Comparison of ENCODE assay signal across 24 cellular contexts in genomic region chr1:15167386-15167785, GRCh38. TPM values are rescaled to one million over a fixed set of nuclear protein-coding genes. Genes with fewer than 3 reads are reported as not detected.
DNase-seq lines count a peak whose midpoint lies in the region; ATAC-seq and TF ChIP-seq lines count a peak whose summit lies in the region.
"Had no signal": no experiment of that assay in that cellular context is flagged by ENCODE, and none has a peak within 500 bp of the region (broad histone marks: within the 10 kb centered on the region; RNA-seq: fewer than 3 reads in every experiment).

No MANE protein-coding gene starts in this region.

- peak; percentile 57 for DNase-seq in AG04450 (ENCODE audit: low read depth, low spot score)
- peak; percentile 56 for DNase-seq in M059J (ENCODE audit: low read depth)
- peak; percentile 37 for DNase-seq in choroid plexus epithelial cell (ENCODE audit: low read depth)
- peak; percentile 52 for DNase-seq in kidney tubule cell (ENCODE audit: low spot score)
- DNase-seq in HT-29 (ENCODE audit: low spot score) = no peak
- no peak for DNase-seq in CD1c-positive myeloid dendritic cell (ENCODE audit: extremely low spot score)
- no peak for DNase-seq in GM10266 (ENCODE audit: extremely low spot score)
- DNase-seq: ACHN; activated CD4-positive, alpha-beta T cell treated with anti-CD3 and anti-CD28 coated beads, Interleukin-2, amount 50 U/mL, for 48 hours; activated T-cell treated with anti-CD3 and anti-CD28 coated beads, Interleukin-2, amount 50 U/mL, for 48 hours; BE2C; CD8-positive, alpha-beta memory T cell; DMS153; immature natural killer cell; left lung; NCI-H446 treated with DMSO at 0.1 percent for 48 hours; NCI-H82; right cardiac atrium; SK-N-SH; stimulated activated CD4-positive, alpha-beta T cell treated with anti-CD3 and anti-CD28 coated beads, Interleukin-1b, Interleukin-23, amount 100 ng/mL, for 48 hours; stimulated activated naive CD8-positive, alpha-beta T cell treated with anti-CD3 and anti-CD28 coated beads, Interleukin-15, Interleukin-2, amounts not matched to agents 100 U/mL and 50 U/mL, for 24 hours; testis had no signal

- no peak for ATAC-seq in HG02852 (IDR thresholded peaks at IDR 0.05; ENCODE audit: unreplicated experiment)
- ATAC-seq: HCT116; left lung; right cardiac atrium; stimulated activated naive CD8-positive, alpha-beta T cell treated with anti-CD3 and anti-CD28 coated beads, Interleukin-15, Interleukin-2, amounts not matched to agents 100 U/mL and 50 U/mL, for 24 hours had no signal

- no peaks in the 10 kb centered on the region for H3K9me3 ChIP-seq in AG04450 (ENCODE audit: control insufficient read depth, insufficient read depth, low read length)
- H3K9me3 ChIP-seq: BE2C, left lung, SK-N-SH, testis had no signal

- TF ChIP-seq CTCF in AG04450 (IDR thresholded peaks at IDR 0.05; ENCODE audit: low read depth, low read length) (0 out of 2 replicates have a peak, but pooled peaks have one; percentile 35), choroid plexus epithelial cell (conservative IDR thresholded peaks at IDR 0.05; ENCODE audit: low read depth, low read length) (peak; percentile 11), GM10266 (IDR thresholded peaks at IDR 0.05; ENCODE audit: control insufficient read depth, insufficient read depth, low read depth, missing control alignments) (no peak)

- CTCF ChIA-PET in AG04450 (lab: Charles Lee) = interaction anchor here (2.0 kb wide), 1 partner anchor 14 kb away, joined by 5 read pairs; no protein-coding TSS in a partner anchor

- POLR2A ChIA-PET in AG04450 (lab: Yijun Ruan, JAX) = interaction anchor here (0.6 to 2.7 kb wide), 4 partner anchors 9 to 46 kb away, joined by 3 to 28 read pairs (median 10); no protein-coding TSS in a partner anchor

- H3K4me3 ChIP-seq in AG04450 (ENCODE audit: low read depth, low read length) (no peak overlapping the region), choroid plexus epithelial cell (ENCODE audit: low read depth, low read length) (no peak overlapping the region)
- H3K4me3 ChIP-seq: left lung, testis had no signal

- no peaks in the 10 kb centered on the region for H3K27me3 ChIP-seq in AG04450 (ENCODE audit: control insufficient read depth, insufficient read depth, low read length)
- H3K27me3 ChIP-seq: BE2C, left lung, testis had no signal

- peak overlapping the region; percentile 1 for H3K27ac ChIP-seq in AG04450 (ENCODE audit: low read depth, low read length)
- H3K27ac ChIP-seq: testis had no signal

RNA-seq across cellular contexts. Expression of gene TMEM51, which starts 13.8 kb away (rescaled TPM):
- 25.5 and 28.6 TPM in 2 replicates for polyA plus RNA-seq in AG04450 (2011; rRNA removed)
- 9.0 and 13.6 TPM in 2 replicates for polyA minus RNA-seq in AG04450 (2011; rRNA and poly(A)+ RNA removed)
- 18.7 and 22.2 TPM in 2 replicates for total RNA-seq in M059J (2014; rRNA removed; shearing (Covaris generic))
- total RNA-seq in HT-29 (2014; rRNA removed; shearing (Covaris generic)) = 23.5 and 24.7 TPM in 2 replicates
- polyA plus RNA-seq: CD8-positive, alpha-beta memory T cell; immature natural killer cell had no signal

Comparison
In these comparisons a context has a peak if more than half of its experiments do, and no peak if none do; other contexts are left out.
1. DNase-seq: peak in AG04450 (single experiment), M059J (single experiment), choroid plexus epithelial cell (single experiment) and kidney tubule cell (single experiment); none in HT-29 (single experiment), CD1c-positive myeloid dendritic cell (single experiment) and GM10266 (single experiment).